ENCODE assay signal across 1 cellular context in genomic region chr7:132969520-132969919, GRCh38.
TF ChIP-seq lines count a peak whose summit lies in the region.

No MANE protein-coding gene starts in this region.

TF ChIP-seq in WTC11, 78 proteins besides CTCF, POLR2A, EP300 and RAD21 (continued from another document):
- TF ChIP-seq E2F1 (CRISPR knock-in tag; IDR thresholded peaks at IDR 0.05), result no peak
- no peak for TF ChIP-seq ZNF416 (CRISPR knock-in tag; IDR thresholded peaks at IDR 0.05)
- TF ChIP-seq FOXJ3 (CRISPR knock-in tag; IDR thresholded peaks at IDR 0.05; ENCODE audit: borderline replicate concordance), result no peak
